Comparison of ENCODE assay signal across 1 cellular context in the genomic region with DNA sequence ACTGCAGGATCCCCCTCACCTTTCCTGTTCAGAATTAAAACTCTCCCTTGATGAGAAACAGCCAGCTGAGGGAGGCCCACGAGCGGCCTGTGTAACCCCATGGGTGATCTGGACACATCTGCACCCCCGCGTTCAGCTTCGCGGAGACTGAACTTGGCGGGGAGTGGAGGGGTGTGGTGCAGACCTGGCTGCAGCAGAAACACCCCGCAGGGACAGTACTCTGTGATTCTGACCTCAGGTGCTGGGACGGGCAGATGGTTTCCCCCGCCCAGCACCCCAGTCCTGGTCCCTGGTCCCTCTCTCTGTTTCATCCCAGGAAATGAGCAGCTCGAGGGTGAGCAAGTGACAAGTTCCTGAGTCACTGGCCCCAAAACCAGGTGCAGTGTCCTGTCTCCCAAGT.
TF ChIP-seq lines count a peak whose summit lies in the region.

No MANE protein-coding gene starts in this region.

TF ChIP-seq in GM23338, 12 proteins besides CTCF, POLR2A, EP300 and RAD21 (continued from another document):
- TF ChIP-seq, protein P1, sequence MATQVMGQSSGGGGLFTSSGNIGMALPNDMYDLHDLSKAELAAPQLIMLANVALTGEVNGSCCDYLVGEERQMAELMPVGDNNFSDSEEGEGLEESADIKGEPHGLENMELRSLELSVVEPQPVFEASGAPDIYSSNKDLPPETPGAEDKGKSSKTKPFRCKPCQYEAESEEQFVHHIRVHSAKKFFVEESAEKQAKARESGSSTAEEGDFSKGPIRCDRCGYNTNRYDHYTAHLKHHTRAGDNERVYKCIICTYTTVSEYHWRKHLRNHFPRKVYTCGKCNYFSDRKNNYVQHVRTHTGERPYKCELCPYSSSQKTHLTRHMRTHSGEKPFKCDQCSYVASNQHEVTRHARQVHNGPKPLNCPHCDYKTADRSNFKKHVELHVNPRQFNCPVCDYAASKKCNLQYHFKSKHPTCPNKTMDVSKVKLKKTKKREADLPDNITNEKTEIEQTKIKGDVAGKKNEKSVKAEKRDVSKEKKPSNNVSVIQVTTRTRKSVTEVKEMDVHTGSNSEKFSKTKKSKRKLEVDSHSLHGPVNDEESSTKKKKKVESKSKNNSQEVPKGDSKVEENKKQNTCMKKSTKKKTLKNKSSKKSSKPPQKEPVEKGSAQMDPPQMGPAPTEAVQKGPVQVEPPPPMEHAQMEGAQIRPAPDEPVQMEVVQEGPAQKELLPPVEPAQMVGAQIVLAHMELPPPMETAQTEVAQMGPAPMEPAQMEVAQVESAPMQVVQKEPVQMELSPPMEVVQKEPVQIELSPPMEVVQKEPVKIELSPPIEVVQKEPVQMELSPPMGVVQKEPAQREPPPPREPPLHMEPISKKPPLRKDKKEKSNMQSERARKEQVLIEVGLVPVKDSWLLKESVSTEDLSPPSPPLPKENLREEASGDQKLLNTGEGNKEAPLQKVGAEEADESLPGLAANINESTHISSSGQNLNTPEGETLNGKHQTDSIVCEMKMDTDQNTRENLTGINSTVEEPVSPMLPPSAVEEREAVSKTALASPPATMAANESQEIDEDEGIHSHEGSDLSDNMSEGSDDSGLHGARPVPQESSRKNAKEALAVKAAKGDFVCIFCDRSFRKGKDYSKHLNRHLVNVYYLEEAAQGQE (IDR thresholded peaks at IDR 0.05; ENCODE audit: unreplicated experiment): no peak
- TF ChIP-seq STAT1 (IDR thresholded peaks at IDR 0.05; ENCODE audit: unreplicated experiment) (no peak), EZH2phosphoT487 (IDR thresholded peaks at IDR 0.05; ENCODE audit: unreplicated experiment) (no peak), ZNF331 (CRISPR knock-in tag; IDR thresholded peaks at IDR 0.05; ENCODE audit: low read depth) (no peak), EZH2 (IDR thresholded peaks at IDR 0.05; ENCODE audit: low read depth, unreplicated experiment) (no peak)
- TF ChIP-seq, protein P2, sequence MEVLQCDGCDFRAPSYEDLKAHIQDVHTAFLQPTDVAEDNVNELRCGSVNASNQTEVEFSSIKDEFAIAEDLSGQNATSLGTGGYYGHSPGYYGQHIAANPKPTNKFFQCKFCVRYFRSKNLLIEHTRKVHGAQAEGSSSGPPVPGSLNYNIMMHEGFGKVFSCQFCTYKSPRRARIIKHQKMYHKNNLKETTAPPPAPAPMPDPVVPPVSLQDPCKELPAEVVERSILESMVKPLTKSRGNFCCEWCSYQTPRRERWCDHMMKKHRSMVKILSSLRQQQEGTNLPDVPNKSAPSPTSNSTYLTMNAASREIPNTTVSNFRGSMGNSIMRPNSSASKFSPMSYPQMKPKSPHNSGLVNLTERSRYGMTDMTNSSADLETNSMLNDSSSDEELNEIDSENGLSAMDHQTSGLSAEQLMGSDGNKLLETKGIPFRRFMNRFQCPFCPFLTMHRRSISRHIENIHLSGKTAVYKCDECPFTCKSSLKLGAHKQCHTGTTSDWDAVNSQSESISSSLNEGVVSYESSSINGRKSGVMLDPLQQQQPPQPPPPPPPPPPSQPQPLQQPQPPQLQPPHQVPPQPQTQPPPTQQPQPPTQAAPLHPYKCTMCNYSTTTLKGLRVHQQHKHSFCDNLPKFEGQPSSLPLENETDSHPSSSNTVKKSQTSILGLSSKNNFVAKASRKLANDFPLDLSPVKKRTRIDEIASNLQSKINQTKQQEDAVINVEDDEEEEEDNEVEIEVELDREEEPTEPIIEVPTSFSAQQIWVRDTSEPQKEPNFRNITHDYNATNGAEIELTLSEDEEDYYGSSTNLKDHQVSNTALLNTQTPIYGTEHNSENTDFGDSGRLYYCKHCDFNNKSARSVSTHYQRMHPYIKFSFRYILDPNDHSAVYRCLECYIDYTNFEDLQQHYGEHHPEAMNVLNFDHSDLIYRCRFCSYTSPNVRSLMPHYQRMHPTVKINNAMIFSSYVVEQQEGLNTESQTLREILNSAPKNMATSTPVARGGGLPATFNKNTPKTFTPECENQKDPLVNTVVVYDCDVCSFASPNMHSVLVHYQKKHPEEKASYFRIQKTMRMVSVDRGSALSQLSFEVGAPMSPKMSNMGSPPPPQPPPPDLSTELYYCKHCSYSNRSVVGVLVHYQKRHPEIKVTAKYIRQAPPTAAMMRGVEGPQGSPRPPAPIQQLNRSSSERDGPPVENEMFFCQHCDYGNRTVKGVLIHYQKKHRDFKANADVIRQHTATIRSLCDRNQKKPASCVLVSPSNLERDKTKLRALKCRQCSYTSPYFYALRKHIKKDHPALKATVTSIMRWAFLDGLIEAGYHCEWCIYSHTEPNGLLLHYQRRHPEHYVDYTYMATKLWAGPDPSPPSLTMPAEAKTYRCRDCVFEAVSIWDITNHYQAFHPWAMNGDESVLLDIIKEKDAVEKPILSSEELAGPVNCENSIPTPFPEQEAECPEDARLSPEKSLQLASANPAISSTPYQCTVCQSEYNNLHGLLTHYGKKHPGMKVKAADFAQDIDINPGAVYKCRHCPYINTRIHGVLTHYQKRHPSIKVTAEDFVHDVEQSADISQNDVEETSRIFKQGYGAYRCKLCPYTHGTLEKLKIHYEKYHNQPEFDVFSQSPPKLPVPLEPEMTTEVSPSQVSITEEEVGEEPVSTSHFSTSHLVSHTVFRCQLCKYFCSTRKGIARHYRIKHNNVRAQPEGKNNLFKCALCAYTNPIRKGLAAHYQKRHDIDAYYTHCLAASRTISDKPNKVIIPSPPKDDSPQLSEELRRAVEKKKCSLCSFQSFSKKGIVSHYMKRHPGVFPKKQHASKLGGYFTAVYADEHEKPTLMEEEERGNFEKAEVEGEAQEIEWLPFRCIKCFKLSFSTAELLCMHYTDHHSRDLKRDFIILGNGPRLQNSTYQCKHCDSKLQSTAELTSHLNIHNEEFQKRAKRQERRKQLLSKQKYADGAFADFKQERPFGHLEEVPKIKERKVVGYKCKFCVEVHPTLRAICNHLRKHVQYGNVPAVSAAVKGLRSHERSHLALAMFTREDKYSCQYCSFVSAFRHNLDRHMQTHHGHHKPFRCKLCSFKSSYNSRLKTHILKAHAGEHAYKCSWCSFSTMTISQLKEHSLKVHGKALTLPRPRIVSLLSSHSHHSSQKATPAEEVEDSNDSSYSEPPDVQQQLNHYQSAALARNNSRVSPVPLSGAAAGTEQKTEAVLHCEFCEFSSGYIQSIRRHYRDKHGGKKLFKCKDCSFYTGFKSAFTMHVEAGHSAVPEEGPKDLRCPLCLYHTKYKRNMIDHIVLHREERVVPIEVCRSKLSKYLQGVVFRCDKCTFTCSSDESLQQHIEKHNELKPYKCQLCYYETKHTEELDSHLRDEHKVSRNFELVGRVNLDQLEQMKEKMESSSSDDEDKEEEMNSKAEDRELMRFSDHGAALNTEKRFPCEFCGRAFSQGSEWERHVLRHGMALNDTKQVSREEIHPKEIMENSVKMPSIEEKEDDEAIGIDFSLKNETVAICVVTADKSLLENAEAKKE (CRISPR knock-in tag; IDR thresholded peaks at IDR 0.05): no peak
- TF ChIP-seq, protein P3, sequence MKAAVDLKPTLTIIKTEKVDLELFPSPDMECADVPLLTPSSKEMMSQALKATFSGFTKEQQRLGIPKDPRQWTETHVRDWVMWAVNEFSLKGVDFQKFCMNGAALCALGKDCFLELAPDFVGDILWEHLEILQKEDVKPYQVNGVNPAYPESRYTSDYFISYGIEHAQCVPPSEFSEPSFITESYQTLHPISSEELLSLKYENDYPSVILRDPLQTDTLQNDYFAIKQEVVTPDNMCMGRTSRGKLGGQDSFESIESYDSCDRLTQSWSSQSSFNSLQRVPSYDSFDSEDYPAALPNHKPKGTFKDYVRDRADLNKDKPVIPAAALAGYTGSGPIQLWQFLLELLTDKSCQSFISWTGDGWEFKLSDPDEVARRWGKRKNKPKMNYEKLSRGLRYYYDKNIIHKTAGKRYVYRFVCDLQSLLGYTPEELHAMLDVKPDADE (IDR thresholded peaks at IDR 0.05): no peak
